ENCODE assay signal across 1 cellular context in the genomic region with DNA sequence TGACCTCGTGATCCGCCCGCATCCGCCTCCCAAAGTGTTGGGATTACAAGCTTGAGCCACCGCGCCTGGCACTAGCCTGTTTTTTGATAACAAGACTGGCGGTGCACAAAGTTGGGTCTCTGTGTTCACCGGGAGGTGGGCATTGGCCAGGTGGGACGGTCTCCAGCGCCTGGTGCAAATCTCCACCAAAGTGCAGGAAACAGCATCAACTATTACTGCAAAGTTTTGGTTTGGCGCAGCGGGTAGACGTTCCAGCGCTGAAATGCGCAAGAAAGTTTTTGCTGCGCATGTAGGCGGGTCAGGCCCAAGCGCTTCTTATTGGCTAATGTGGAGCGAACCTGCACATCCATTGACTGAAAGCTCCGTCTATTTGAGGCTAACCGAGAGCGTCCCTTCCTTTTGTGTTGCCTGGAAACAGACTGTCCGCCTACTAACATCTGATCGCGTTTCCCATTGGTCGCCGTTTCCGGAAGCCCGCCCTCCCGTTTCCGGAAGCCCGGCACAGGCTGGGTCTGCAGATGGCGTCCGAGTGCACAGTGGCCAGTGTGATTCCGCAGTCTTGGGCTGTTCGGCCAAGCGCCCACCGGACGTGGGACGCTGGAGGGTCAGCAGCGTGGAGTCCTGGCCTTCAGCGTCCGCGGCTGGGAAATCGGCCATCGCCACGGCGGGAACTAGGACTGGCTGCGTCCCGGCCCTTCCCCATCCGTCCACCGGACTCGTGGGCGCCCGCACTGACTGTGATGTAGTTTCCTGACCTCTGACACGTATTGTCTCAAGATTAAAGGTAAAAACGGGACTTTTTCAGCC.
TF ChIP-seq lines count a peak whose summit lies in the region.

No MANE protein-coding gene starts in this region.

TF ChIP-seq in HepG2, 621 proteins besides CTCF, POLR2A, EP300 and RAD21 (continued from another document and continues in another):
- TF ChIP-seq MEF2D (CRISPR knock-in tag; IDR thresholded peaks at IDR 0.05): no peak
- TF ChIP-seq PRPF4 (IDR thresholded peaks at IDR 0.05; ENCODE audit: low read depth, low read length, poor library complexity, severe bottlenecking): no peak
- TF ChIP-seq TRIM22 (IDR thresholded peaks at IDR 0.05): no peak
- TF ChIP-seq ZBTB1 (CRISPR knock-in tag; IDR thresholded peaks at IDR 0.05; ENCODE audit: borderline replicate concordance): no peak
- TF ChIP-seq, protein P1, sequence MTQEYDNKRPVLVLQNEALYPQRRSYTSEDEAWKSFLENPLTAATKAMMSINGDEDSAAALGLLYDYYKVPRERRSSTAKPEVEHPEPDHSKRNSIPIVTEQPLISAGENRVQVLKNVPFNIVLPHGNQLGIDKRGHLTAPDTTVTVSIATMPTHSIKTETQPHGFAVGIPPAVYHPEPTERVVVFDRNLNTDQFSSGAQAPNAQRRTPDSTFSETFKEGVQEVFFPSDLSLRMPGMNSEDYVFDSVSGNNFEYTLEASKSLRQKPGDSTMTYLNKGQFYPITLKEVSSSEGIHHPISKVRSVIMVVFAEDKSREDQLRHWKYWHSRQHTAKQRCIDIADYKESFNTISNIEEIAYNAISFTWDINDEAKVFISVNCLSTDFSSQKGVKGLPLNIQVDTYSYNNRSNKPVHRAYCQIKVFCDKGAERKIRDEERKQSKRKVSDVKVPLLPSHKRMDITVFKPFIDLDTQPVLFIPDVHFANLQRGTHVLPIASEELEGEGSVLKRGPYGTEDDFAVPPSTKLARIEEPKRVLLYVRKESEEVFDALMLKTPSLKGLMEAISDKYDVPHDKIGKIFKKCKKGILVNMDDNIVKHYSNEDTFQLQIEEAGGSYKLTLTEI (CRISPR knock-in tag; conservative IDR thresholded peaks at IDR 0.05): no peak
- TF ChIP-seq SRSF1 (optimal IDR thresholded peaks at IDR 0.05; ENCODE audit: low read depth, low read length): peak; percentile 61
- no peak for TF ChIP-seq CEBPB (IDR thresholded peaks at IDR 0.05; ENCODE audit: borderline replicate concordance, low read depth, low read length)
- no peak for TF ChIP-seq ARID2 (CRISPR knock-in tag; IDR thresholded peaks at IDR 0.05; ENCODE audit: borderline replicate concordance)
- TF ChIP-seq CEBPG (CRISPR knock-in tag; IDR thresholded peaks at IDR 0.05): no peak
- no peak for TF ChIP-seq ZBTB49 (CRISPR knock-in tag; IDR thresholded peaks at IDR 0.05; ENCODE audit: borderline replicate concordance)
- TF ChIP-seq ASH2L (IDR thresholded peaks at IDR 0.05; ENCODE audit: insufficient read length, low read depth, low read length): peak; percentile 73
- TF ChIP-seq KMT2A (CRISPR knock-in tag; IDR thresholded peaks at IDR 0.05): peak; percentile 87
- no peak for TF ChIP-seq ZNF841 (CRISPR knock-in tag; IDR thresholded peaks at IDR 0.05; ENCODE audit: borderline replicate concordance)
- no peak for TF ChIP-seq ZBTB42 (CRISPR knock-in tag; IDR thresholded peaks at IDR 0.05)
- peak; percentile 68 for TF ChIP-seq ARNT2 (CRISPR knock-in tag; IDR thresholded peaks at IDR 0.05; ENCODE audit: low read depth)
- TF ChIP-seq ZNF597 (CRISPR knock-in tag; IDR thresholded peaks at IDR 0.05): no peak
- peak; percentile 99 for TF ChIP-seq NFYB (CRISPR knock-in tag; IDR thresholded peaks at IDR 0.05)
- no peak for TF ChIP-seq ZNF260 (CRISPR knock-in tag; IDR thresholded peaks at IDR 0.05; ENCODE audit: borderline replicate concordance, low read depth)
- TF ChIP-seq U2AF1 (optimal IDR thresholded peaks at IDR 0.05; ENCODE audit: low read depth, low read length): no peak
- TF ChIP-seq, protein P2, sequence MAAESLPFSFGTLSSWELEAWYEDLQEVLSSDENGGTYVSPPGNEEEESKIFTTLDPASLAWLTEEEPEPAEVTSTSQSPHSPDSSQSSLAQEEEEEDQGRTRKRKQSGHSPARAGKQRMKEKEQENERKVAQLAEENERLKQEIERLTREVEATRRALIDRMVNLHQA (CRISPR knock-in tag; IDR thresholded peaks at IDR 0.05): no peak
- 0 out of 2 replicates have a peak, but pooled peaks have one; percentile 23 for TF ChIP-seq HOMEZ (CRISPR knock-in tag; IDR thresholded peaks at IDR 0.05; ENCODE audit: low read depth)
- TF ChIP-seq TEAD2 (CRISPR knock-in tag; IDR thresholded peaks at IDR 0.05): no peak
- no peak for TF ChIP-seq SNAPC5 (CRISPR knock-in tag; IDR thresholded peaks at IDR 0.05; ENCODE audit: borderline replicate concordance)
- TF ChIP-seq NCOA5 (CRISPR knock-in tag; IDR thresholded peaks at IDR 0.05): no peak
- no peak for TF ChIP-seq U2AF2 (IDR thresholded peaks at IDR 0.05; ENCODE audit: low read depth, low read length)
- TF ChIP-seq TERF1 (CRISPR knock-in tag; IDR thresholded peaks at IDR 0.05): no peak
- TF ChIP-seq HNRNPL (IDR thresholded peaks at IDR 0.05; ENCODE audit: low read depth, low read length): no peak
- no peak for TF ChIP-seq EED (CRISPR knock-in tag; IDR thresholded peaks at IDR 0.05)
- TF ChIP-seq MXD4 (CRISPR knock-in tag; IDR thresholded peaks at IDR 0.05): peak; percentile 83; the same call in 1 of the 2 replicates
- peak; percentile 71; the same call in 1 of the 2 replicates for TF ChIP-seq ZNF724P (CRISPR knock-in tag; IDR thresholded peaks at IDR 0.05; ENCODE audit: borderline replicate concordance)
- 0 out of 2 replicates have a peak, but pooled peaks have one; percentile 38 for TF ChIP-seq CEBPZ (IDR thresholded peaks at IDR 0.05; ENCODE audit: low read length)
- no peak for TF ChIP-seq TRIM24 (CRISPR knock-in tag; IDR thresholded peaks at IDR 0.05)
- no peak for TF ChIP-seq AHDC1 (CRISPR knock-in tag; IDR thresholded peaks at IDR 0.05; ENCODE audit: borderline replicate concordance)
- TF ChIP-seq MAF1 (CRISPR knock-in tag; IDR thresholded peaks at IDR 0.05; ENCODE audit: borderline replicate concordance): no peak
- 0 out of 2 replicates have a peak, but pooled peaks have one; percentile 7 for TF ChIP-seq ZNF7 (CRISPR knock-in tag; IDR thresholded peaks at IDR 0.05)
- peak; percentile 69; the same call in 1 of the 2 replicates for TF ChIP-seq HIVEP1 (CRISPR knock-in tag; IDR thresholded peaks at IDR 0.05)
- peak; percentile 83 for TF ChIP-seq ELF1 (CRISPR knock-in tag; IDR thresholded peaks at IDR 0.05)
- no peak for TF ChIP-seq ZFP37 (CRISPR knock-in tag; IDR thresholded peaks at IDR 0.05; ENCODE audit: borderline replicate concordance)
